Comparison of ENCODE assay signal across 12 cellular contexts in the genomic region with DNA sequence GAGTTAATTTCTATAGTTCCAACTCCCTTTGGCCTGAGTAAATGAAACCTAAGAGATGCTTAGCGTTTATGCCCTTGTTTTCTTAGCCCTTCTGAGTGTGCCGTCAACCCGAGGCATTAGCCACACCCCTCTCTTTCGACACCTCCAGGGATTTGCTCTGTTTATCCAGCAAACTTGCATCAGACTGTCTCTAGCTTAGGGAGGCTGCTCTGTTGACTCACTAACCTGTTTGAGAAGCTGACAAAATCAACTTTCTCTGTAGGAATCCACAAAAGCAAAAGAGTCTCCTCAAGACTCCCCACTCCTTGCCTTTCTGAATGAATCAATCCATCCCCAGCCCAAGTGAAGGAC.
DNase-seq lines count a peak whose midpoint lies in the region; ATAC-seq and TF ChIP-seq lines count a peak whose summit lies in the region.
"Had no signal": no experiment of that assay in that cellular context is flagged by ENCODE, and none has a peak within 500 bp of the region (broad histone marks: within the 10 kb centered on the region; RNA-seq: fewer than 3 reads in every experiment).

No MANE protein-coding gene starts in this region.

- H3K27me3 Mint-ChIP-seq in osteocyte (ENCODE audit: unreplicated experiment): no peaks in the 10 kb centered on the region
- peaks cover 7% of the 10 kb centered on the region for H3K27me3 Mint-ChIP-seq in activated CD8-positive, alpha-beta T cell treated with anti-CD3 and anti-CD28 coated beads, Interleukin-2, amount 10 ng/mL, durations not matched to agents 7 days and 5 days (ENCODE audit: low read depth)
- H3K27me3 Mint-ChIP-seq in CD4-positive, alpha-beta T cell: no peaks in the 10 kb centered on the region

- intact Hi-C loops in esophagus squamous epithelium (cut with DNase I): no loop called here
- intact Hi-C loops in CD4-positive, alpha-beta T cell (cut with DNase I, micrococcal nuclease): no loop called here

- CTCF ChIA-PET in activated CD8-positive, alpha-beta T cell treated with anti-CD3 and anti-CD28 coated beads, Interleukin-2, amount 10 ng/mL, durations not matched to agents 7 days and 5 days (lab: Charles Lee): interaction anchor here (0.9 kb wide), 1 partner anchor 10 kb away, joined by 3 read pairs; no protein-coding TSS in a partner anchor
- CTCF ChIA-PET in CD4-positive, alpha-beta T cell (lab: Charles Lee): no interaction called here

- TF ChIP-seq CTCF in esophagus squamous epithelium (IDR thresholded peaks at IDR 0.05): no peak
- no peak for TF ChIP-seq CTCF in osteocyte (IDR thresholded peaks at IDR 0.05)
- TF ChIP-seq CTCF in CD4-positive, alpha-beta T cell (IDR thresholded peaks at IDR 0.05): no peak

- peak overlapping the region; percentile 75 to 91 (median 88) for H3K27ac ChIP-seq in esophagus squamous epithelium
- no peak overlapping the region for H3K27ac ChIP-seq in CD4-positive, alpha-beta T cell (ENCODE audit: low read depth, low read length)

- DNase-seq in Daoy (ENCODE audit: low read depth) (peak; percentile 52), NCI-H510A treated with DMSO at 0.1 percent for 48 hours (lab: John Stamatoyannopoulos, UW) (peak; percentile 83), esophagus squamous epithelium (lab: John Stamatoyannopoulos, UW) (no peak), osteocyte (ENCODE audit: extremely low spot score, unreplicated experiment) (peak; percentile 92)
- DNase-seq in stimulated activated CD4-positive, alpha-beta T cell treated with anti-CD3 and anti-CD28 coated beads, Interleukin-12 subunit alpha, Interleukin-12 subunit beta, amount 100 ng/mL, for 4 hours: no peak
- DNase-seq in activated CD8-positive, alpha-beta T cell treated with anti-CD3 and anti-CD28 coated beads, Interleukin-2, amount 10 ng/mL, durations not matched to agents 7 days and 5 days: no peak
- no peak for DNase-seq in CD4-positive, alpha-beta T cell
- DNase-seq: activated CD8-positive, alpha-beta memory T cell treated with anti-CD3 and anti-CD28 coated beads, Interleukin-2, amount 50 U/mL, for 48 hours had no signal

- no peaks in the 10 kb centered on the region for H3K27me3 ChIP-seq in esophagus squamous epithelium
- H3K27me3 ChIP-seq in CD4-positive, alpha-beta T cell (ENCODE audit: control insufficient read depth, insufficient read depth, low read length): no peaks in the 10 kb centered on the region

- no peak for ATAC-seq in HG02981 (IDR thresholded peaks at IDR 0.05; ENCODE audit: unreplicated experiment)
- ATAC-seq in activated CD8-positive, alpha-beta T cell treated with anti-CD3 and anti-CD28 coated beads, Interleukin-2, amount 10 ng/mL, durations not matched to agents 7 days and 5 days: no peak
- ATAC-seq in CD4-positive, alpha-beta T cell (ENCODE audit: poor library complexity): no peak
- ATAC-seq: stimulated activated memory B cell treated with anti-CD40 and anti-IgM and Interleukin-4, amounts not matched to agents 10 μg/mL and 1 μg/mL and 100 μg/mL, for 72 hours had no signal

- TF ChIP-seq POLR2A in esophagus squamous epithelium (IDR thresholded peaks at IDR 0.05): peak in 1 of 4 donors; percentile 13

- peaks cover 1% of the 10 kb centered on the region for H3K9me3 Mint-ChIP-seq in osteocyte (ENCODE audit: unreplicated experiment)
- peaks cover 4% of the 10 kb centered on the region for H3K9me3 Mint-ChIP-seq in activated CD8-positive, alpha-beta T cell treated with anti-CD3 and anti-CD28 coated beads, Interleukin-2, amount 10 ng/mL, durations not matched to agents 7 days and 5 days (ENCODE audit: insufficient read depth)
- no peaks in the 10 kb centered on the region for H3K9me3 Mint-ChIP-seq in CD4-positive, alpha-beta T cell
- H3K9me3 Mint-ChIP-seq: IgD-negative memory B cell; memory B cell; stimulated activated memory B cell treated with anti-CD40 and anti-IgM and Interleukin-4, amounts not matched to agents 10 μg/mL and 1 μg/mL and 100 μg/mL, for 72 hours had no signal

- H3K4me3 Mint-ChIP-seq in osteocyte (ENCODE audit: unreplicated experiment): peak overlapping the region; percentile 7
- no peak overlapping the region for H3K4me3 Mint-ChIP-seq in activated CD8-positive, alpha-beta T cell treated with anti-CD3 and anti-CD28 coated beads, Interleukin-2, amount 10 ng/mL, durations not matched to agents 7 days and 5 days
- H3K4me3 Mint-ChIP-seq in CD4-positive, alpha-beta T cell: no peak overlapping the region
- H3K4me3 Mint-ChIP-seq: IgD-negative memory B cell; memory B cell; stimulated activated memory B cell treated with anti-CD40 and anti-IgM and Interleukin-4, amounts not matched to agents 10 μg/mL and 1 μg/mL and 100 μg/mL, for 72 hours had no signal

- no peak overlapping the region for H3K4me3 ChIP-seq in esophagus squamous epithelium

- no peaks in the 10 kb centered on the region for H3K36me3 ChIP-seq in esophagus squamous epithelium

- WGBS in esophagus squamous epithelium, 2 donors: 9 to 14% methylated on average over 4 of the region's 4 CpGs

- H3K9me3 ChIP-seq in esophagus squamous epithelium: no peaks in the 10 kb centered on the region
- H3K9me3 ChIP-seq in CD4-positive, alpha-beta T cell (ENCODE audit: control insufficient read depth, low read length): no peaks in the 10 kb centered on the region

- POLR2A ChIA-PET in activated CD8-positive, alpha-beta T cell treated with anti-CD3 and anti-CD28 coated beads, Interleukin-2, amount 10 ng/mL, durations not matched to agents 7 days and 5 days (lab: Charles Lee): no interaction called here
- POLR2A ChIA-PET in CD4-positive, alpha-beta T cell (lab: Charles Lee): no interaction called here

- H3K4me1 ChIP-seq in esophagus squamous epithelium: peaks cover 20 to 91% (median 43%) of the 10 kb centered on the region in 3 donors

- H3K27ac Mint-ChIP-seq in osteocyte (ENCODE audit: unreplicated experiment): peak overlapping the region; percentile 98
- no peak overlapping the region for H3K27ac Mint-ChIP-seq in activated CD8-positive, alpha-beta T cell treated with anti-CD3 and anti-CD28 coated beads, Interleukin-2, amount 10 ng/mL, durations not matched to agents 7 days and 5 days
- no peak overlapping the region for H3K27ac Mint-ChIP-seq in CD4-positive, alpha-beta T cell
- H3K27ac Mint-ChIP-seq: IgD-negative memory B cell; memory B cell; stimulated activated memory B cell treated with anti-CD40 and anti-IgM and Interleukin-4, amounts not matched to agents 10 μg/mL and 1 μg/mL and 100 μg/mL, for 72 hours had no signal

- peaks cover 6% of the 10 kb centered on the region for H3K36me3 Mint-ChIP-seq in osteocyte (ENCODE audit: unreplicated experiment)
- no peaks in the 10 kb centered on the region for H3K36me3 Mint-ChIP-seq in activated CD8-positive, alpha-beta T cell treated with anti-CD3 and anti-CD28 coated beads, Interleukin-2, amount 10 ng/mL, durations not matched to agents 7 days and 5 days (ENCODE audit: low read depth)
- no peaks in the 10 kb centered on the region for H3K36me3 Mint-ChIP-seq in CD4-positive, alpha-beta T cell (ENCODE audit: low read depth)
- H3K36me3 Mint-ChIP-seq: IgD-negative memory B cell; stimulated activated memory B cell treated with anti-CD40 and anti-IgM and Interleukin-4, amounts not matched to agents 10 μg/mL and 1 μg/mL and 100 μg/mL, for 72 hours had no signal

- H3K4me1 Mint-ChIP-seq in osteocyte (ENCODE audit: unreplicated experiment): peaks cover 81% of the 10 kb centered on the region
- no peaks in the 10 kb centered on the region for H3K4me1 Mint-ChIP-seq in activated CD8-positive, alpha-beta T cell treated with anti-CD3 and anti-CD28 coated beads, Interleukin-2, amount 10 ng/mL, durations not matched to agents 7 days and 5 days (ENCODE audit: low read depth)
- no peaks in the 10 kb centered on the region for H3K4me1 Mint-ChIP-seq in CD4-positive, alpha-beta T cell (ENCODE audit: low read depth)
- H3K4me1 Mint-ChIP-seq: IgD-negative memory B cell; memory B cell; stimulated activated memory B cell treated with anti-CD40 and anti-IgM and Interleukin-4, amounts not matched to agents 10 μg/mL and 1 μg/mL and 100 μg/mL, for 72 hours had no signal

Comparison
In these comparisons a context has a peak if more than half of its experiments do, and no peak if none do; other contexts are left out.
1. DNase-seq: peak in Daoy (single experiment), NCI-H510A treated with DMSO at 0.1 percent for 48 hours (single experiment) and osteocyte (single experiment); none in esophagus squamous epithelium (single experiment), stimulated activated CD4-positive, alpha-beta T cell treated with anti-CD3 and anti-CD28 coated beads, Interleukin-12 subunit alpha, Interleukin-12 subunit beta, amount 100 ng/mL, for 4 hours (single experiment), activated CD8-positive, alpha-beta T cell treated with anti-CD3 and anti-CD28 coated beads, Interleukin-2, amount 10 ng/mL, durations not matched to agents 7 days and 5 days (single experiment) and CD4-positive, alpha-beta T cell (0 of 10).